In the genomic region with DNA sequence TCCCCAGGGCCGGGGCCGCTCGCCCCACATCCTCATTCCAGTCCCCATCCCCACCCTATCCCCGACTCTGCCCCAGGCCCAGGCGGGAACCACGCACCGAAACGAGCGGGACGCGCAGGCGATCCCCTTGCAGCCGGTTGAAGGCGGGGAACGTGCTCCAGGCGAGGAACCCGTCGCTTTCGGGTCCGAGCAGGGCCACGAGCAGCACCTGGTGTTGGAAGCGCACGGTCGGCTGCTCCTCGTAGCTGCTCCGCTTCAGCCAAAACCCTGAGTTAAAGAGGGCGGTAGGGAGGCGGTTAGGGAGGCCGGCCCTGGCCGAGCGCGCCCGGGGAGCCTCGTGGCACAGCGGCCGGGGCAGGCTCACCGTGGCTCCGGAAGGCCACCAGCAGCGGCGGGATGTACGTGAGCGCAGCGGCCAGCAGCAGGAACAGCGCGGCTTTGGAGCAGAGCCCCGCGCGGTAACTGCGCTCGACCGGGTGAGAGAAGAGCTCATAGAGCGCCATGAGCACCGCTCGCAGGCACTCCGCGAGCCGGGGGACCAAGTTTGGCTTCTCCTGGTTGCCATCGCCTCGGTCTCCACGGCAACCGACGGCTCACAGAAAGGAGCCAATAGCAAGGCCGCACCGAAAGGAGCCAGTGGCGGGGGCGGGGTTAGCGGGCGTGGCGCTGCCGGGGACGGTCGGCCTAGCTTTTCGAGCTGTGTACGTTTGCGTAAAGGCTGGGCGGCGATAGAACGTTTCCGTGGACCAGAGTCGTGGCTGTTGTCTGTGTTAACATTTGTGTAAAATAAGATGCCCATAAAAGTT, we compare ENCODE assay signal across 8 cellular contexts. TPM values are rescaled to one million over a fixed set of nuclear protein-coding genes. Genes with fewer than 3 reads are reported as not detected.
DNase-seq lines count a peak whose midpoint lies in the region; ATAC-seq and TF ChIP-seq lines count a peak whose summit lies in the region.

TMEM231 (minus strand) TSS at position 546 of the 806 bp plus-strand sequence; CDS start at position 503, 43 bp downstream.

- H3K4me3 ChIP-seq in AG04449 (ENCODE audit: low read depth, low read length) (peak within 1 kb of the TSS; percentile 73), spleen (peak within 1 kb of the TSS; percentile 59 to 100 (median 81))

- peaks cover 3% of the 10 kb centered on the region; the same call in 1 of the 2 replicates for H3K9me3 Mint-ChIP-seq in WTC11

- H3K9me3 ChIP-seq in spleen = no peaks in the 10 kb centered on the region

- H3K4me1 ChIP-seq in spleen = peaks cover 6 to 30% (median 20%) of the 10 kb centered on the region in 6 donors

- H3K27me3 ChIP-seq in spleen (replicated peaks in 1 of 7) = peaks cover 0 to 5% (median 0%) of the 10 kb centered on the region in 7 donors

- H3K27me3 Mint-ChIP-seq in WTC11 (ENCODE audit: low read depth) = peaks cover 3% of the 10 kb centered on the region; the same call in 1 of the 2 replicates

- TF ChIP-seq CTCF in AG04449 (IDR thresholded peaks at IDR 0.05; ENCODE audit: insufficient read depth, low read length, missing control alignments) (peak; percentile 3), WTC11 (IDR thresholded peaks at IDR 0.05) (no peak), spleen (IDR thresholded peaks at IDR 0.05 in 8 of 11, conservative IDR thresholded peaks at IDR 0.05 in 3 of 11) (peak in 2 of 11 experiments; percentile 7 to 32)

- no peaks in the 10 kb centered on the region for H3K36me3 ChIP-seq in spleen

- intact Hi-C loops in spleen (cut with DNase I; ENCODE audit: low total_unique reads) = loop anchor here (10.0 kb wide), 1 partner anchor 91 kb away; the partner anchor contains the start of gene TMEM170A

- H3K36me3 Mint-ChIP-seq in WTC11 = no peaks in the 10 kb centered on the region

- POLR2A ChIA-PET in AG04449 (lab: Yijun Ruan, JAX) = interaction anchor here (1.0 kb wide), 1 partner anchor 39 kb away, joined by 3 read pairs; no protein-coding TSS in a partner anchor
- POLR2A ChIA-PET in WTC11 (lab: Charles Lee) = interaction anchor here (0.8 to 1.7 kb wide), 4 partner anchors 20 to 122 kb away, joined by 3 to 7 read pairs (median 5); partner anchors contain the start of genes CFDP1, CHST5 and CHST6

- H3K4me3 Mint-ChIP-seq in WTC11 = peak within 1 kb of the TSS; percentile 100

- WGBS in spleen, 5 donors = 0 to 1% (median 0%) methylated on average over 18 to 80 of the region's 80 CpGs

- DNase-seq in AG04449 (ENCODE audit: low read depth, low spot score) = peak; percentile 29
- DNase-seq in NCI-H2196 treated with DMSO at 0.1 percent for 48 hours (lab: John Stamatoyannopoulos, UW; ENCODE audit: unreplicated experiment) = peak; percentile 60
- peak; percentile 98 for DNase-seq in WTC11 (ENCODE audit: low spot score)
- DNase-seq in caudate nucleus (lab: John Stamatoyannopoulos, UW) = peak; percentile 69 to 98 (median 93)
- DNase-seq in iris pigment epithelial cell (ENCODE audit: low read depth) = peak; percentile 95
- DNase-seq in spleen = peak; percentile 99

- ATAC-seq in GM18861 (IDR thresholded peaks at IDR 0.05; ENCODE audit: unreplicated experiment) = peak; percentile 96
- ATAC-seq in HG03095 (IDR thresholded peaks at IDR 0.05; ENCODE audit: unreplicated experiment) = peak; percentile 96
- ATAC-seq in WTC11 = peak; percentile 86

- TF ChIP-seq POLR2A in spleen (IDR thresholded peaks at IDR 0.05) = no peak

- CTCF ChIA-PET in AG04449 (lab: Yijun Ruan, JAX) (interaction anchor here (0.9 to 5.6 kb wide), 6 partner anchors 10 to 357 kb away, joined by 3 to 28 read pairs (median 4); partner anchors contain the start of genes GABARAPL2 and TMEM170A), WTC11 (lab: Charles Lee) (interaction anchor here (0.8 to 3.1 kb wide), 5 partner anchors 21 to 91 kb away, joined by 3 to 29 read pairs (median 4); partner anchors contain the start of gene ADAT1)

- H3K27ac Mint-ChIP-seq in WTC11 = peak within 1 kb of the TSS; percentile 99

- H3K27ac ChIP-seq in caudate nucleus (ENCODE audit: low read depth, low read length) (peak within 1 kb of the TSS; percentile 92), spleen (peak within 1 kb of the TSS; percentile 38 to 84 (median 80))

- H3K4me1 Mint-ChIP-seq in WTC11 = peaks cover 35% of the 10 kb centered on the region

TF ChIP-seq in WTC11, 78 proteins besides CTCF, POLR2A, EP300 and RAD21 (continues in another document):
- TF ChIP-seq ZBTB21 (CRISPR knock-in tag; IDR thresholded peaks at IDR 0.05; ENCODE audit: borderline replicate concordance) = no peak
- TF ChIP-seq TEAD4 (CRISPR knock-in tag; IDR thresholded peaks at IDR 0.05) = no peak
- no peak for TF ChIP-seq PREB (CRISPR knock-in tag; IDR thresholded peaks at IDR 0.05; ENCODE audit: borderline replicate concordance)
- TF ChIP-seq, protein P1, sequence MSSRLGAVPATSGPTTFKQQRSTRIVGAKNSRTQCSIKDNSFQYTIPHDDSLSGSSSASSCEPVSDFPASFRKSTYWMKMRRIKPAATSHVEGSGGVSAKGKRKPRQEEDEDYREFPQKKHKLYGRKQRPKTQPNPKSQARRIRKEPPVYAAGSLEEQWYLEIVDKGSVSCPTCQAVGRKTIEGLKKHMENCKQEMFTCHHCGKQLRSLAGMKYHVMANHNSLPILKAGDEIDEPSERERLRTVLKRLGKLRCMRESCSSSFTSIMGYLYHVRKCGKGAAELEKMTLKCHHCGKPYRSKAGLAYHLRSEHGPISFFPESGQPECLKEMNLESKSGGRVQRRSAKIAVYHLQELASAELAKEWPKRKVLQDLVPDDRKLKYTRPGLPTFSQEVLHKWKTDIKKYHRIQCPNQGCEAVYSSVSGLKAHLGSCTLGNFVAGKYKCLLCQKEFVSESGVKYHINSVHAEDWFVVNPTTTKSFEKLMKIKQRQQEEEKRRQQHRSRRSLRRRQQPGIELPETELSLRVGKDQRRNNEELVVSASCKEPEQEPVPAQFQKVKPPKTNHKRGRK (CRISPR knock-in tag; IDR thresholded peaks at IDR 0.05; ENCODE audit: borderline replicate concordance) = no peak
- no peak for TF ChIP-seq IRF2 (CRISPR knock-in tag; IDR thresholded peaks at IDR 0.05; ENCODE audit: borderline replicate concordance, low read depth)
- no peak for TF ChIP-seq PRRX2 (CRISPR knock-in tag; IDR thresholded peaks at IDR 0.05)
- no peak for TF ChIP-seq CREM (CRISPR knock-in tag; IDR thresholded peaks at IDR 0.05)
- TF ChIP-seq ZNF671 (CRISPR knock-in tag; IDR thresholded peaks at IDR 0.05) = no peak
- no peak for TF ChIP-seq SMAD4 (CRISPR knock-in tag; IDR thresholded peaks at IDR 0.05)
- no peak for TF ChIP-seq TEAD1 (CRISPR knock-in tag; IDR thresholded peaks at IDR 0.05)
- TF ChIP-seq SP1 (CRISPR knock-in tag; conservative IDR thresholded peaks at IDR 0.05) = peak; percentile 52; the same call in 1 of the 2 replicates
- no peak for TF ChIP-seq NFE2L1 (CRISPR knock-in tag; IDR thresholded peaks at IDR 0.05)
- TF ChIP-seq JAZF1 (CRISPR knock-in tag; IDR thresholded peaks at IDR 0.05) = no peak
- TF ChIP-seq ZNF263 (CRISPR knock-in tag; IDR thresholded peaks at IDR 0.05; ENCODE audit: low read depth) = no peak
- peak; percentile 63 for TF ChIP-seq FOXK1 (CRISPR knock-in tag; IDR thresholded peaks at IDR 0.05)
- TF ChIP-seq GRHL2 (CRISPR knock-in tag; IDR thresholded peaks at IDR 0.05; ENCODE audit: insufficient replicate concordance, severe bottlenecking) = no peak
- TF ChIP-seq, protein P2, sequence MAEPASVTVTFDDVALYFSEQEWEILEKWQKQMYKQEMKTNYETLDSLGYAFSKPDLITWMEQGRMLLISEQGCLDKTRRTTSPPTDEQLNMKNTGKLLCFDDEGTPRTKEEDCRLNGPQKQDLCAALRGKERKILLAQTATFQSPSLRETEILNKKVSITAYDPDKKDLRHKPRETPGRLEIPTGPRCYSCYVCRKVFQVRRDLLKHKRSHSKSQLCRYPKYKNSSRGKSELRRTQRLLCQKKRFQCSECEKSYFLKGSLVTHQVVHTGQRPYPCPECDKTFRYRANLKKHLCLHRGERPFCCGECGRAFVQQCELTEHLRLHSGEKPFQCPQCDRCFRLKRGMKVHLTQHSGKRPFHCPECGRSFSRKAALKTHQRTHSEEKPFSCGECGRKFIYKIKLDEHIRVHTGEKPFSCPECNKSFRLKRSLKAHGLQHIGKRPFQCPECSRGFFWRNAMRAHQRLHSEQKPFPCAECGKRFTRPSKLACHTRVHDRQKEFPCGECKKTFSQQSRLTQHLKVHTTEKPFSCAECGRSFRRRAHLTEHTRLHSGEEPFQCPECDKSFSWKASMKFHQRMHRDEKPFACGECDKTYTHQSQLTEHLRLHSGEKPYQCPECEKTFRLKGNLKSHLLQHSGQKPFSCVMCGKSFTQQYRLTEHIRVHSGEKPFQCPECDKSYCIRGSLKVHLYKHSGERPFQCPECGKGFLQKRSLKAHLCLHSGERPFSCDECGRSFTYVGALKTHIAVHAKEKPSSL (CRISPR knock-in tag; conservative IDR thresholded peaks at IDR 0.05) = no peak
- TF ChIP-seq ZNF423 (CRISPR knock-in tag; IDR thresholded peaks at IDR 0.05) = no peak

RNA-seq across cellular contexts. Expression of gene TMEM231, which starts in this region (rescaled TPM):
- 9.2 to 12.0 TPM (median 10.7 TPM) in 3 replicates for total RNA-seq in WTC11 (2021)
- total RNA-seq in spleen = 1 to 10 TPM; 2.7 to 6.7 (median 3.5) TPM
- 1 to 10 TPM; 2.2 to 3.3 (median 2.3) TPM for polyA plus RNA-seq in spleen

Comparison
In these comparisons a context has a peak if more than half of its experiments do, and no peak if none do; other contexts are left out.
1. Peak in every context shown above with its lines: DNase-seq, ATAC-seq, H3K4me3 ChIP-seq and H3K27ac ChIP-seq.
2. DNase-seq: peak in every context shown above with its lines; median percentile 99 in spleen; 98 in WTC11; 95 in iris pigment epithelial cell; 93 in caudate nucleus; 60 in NCI-H2196 treated with DMSO at 0.1 percent for 48 hours; 29 in AG04449.